In the genomic region with DNA sequence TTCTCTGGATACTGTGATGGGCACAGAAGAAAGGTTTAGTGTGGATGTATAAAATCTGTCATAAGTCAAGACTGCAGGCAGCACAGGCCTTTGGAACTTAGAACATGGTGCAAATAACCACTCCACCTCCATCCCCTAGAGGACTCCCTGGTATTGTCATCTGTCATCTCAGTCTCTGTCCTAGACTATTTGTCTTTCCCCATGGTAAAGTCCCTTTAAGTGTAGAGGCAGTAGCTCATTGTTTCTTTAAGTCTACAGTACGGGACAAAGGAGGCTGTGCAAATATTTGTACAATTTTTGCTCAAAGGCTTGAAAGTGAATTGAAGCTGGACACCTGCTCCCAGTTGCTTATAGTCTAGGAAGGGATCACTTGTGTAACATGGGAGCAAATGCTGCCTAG, we compare ENCODE assay signal across 1 cellular context.
TF ChIP-seq lines count a peak whose summit lies in the region.

No MANE protein-coding gene starts in this region.

TF ChIP-seq in SK-N-SH, 30 proteins besides CTCF, POLR2A, EP300 and RAD21 (continued from another document):
- TF ChIP-seq, protein P1, sequence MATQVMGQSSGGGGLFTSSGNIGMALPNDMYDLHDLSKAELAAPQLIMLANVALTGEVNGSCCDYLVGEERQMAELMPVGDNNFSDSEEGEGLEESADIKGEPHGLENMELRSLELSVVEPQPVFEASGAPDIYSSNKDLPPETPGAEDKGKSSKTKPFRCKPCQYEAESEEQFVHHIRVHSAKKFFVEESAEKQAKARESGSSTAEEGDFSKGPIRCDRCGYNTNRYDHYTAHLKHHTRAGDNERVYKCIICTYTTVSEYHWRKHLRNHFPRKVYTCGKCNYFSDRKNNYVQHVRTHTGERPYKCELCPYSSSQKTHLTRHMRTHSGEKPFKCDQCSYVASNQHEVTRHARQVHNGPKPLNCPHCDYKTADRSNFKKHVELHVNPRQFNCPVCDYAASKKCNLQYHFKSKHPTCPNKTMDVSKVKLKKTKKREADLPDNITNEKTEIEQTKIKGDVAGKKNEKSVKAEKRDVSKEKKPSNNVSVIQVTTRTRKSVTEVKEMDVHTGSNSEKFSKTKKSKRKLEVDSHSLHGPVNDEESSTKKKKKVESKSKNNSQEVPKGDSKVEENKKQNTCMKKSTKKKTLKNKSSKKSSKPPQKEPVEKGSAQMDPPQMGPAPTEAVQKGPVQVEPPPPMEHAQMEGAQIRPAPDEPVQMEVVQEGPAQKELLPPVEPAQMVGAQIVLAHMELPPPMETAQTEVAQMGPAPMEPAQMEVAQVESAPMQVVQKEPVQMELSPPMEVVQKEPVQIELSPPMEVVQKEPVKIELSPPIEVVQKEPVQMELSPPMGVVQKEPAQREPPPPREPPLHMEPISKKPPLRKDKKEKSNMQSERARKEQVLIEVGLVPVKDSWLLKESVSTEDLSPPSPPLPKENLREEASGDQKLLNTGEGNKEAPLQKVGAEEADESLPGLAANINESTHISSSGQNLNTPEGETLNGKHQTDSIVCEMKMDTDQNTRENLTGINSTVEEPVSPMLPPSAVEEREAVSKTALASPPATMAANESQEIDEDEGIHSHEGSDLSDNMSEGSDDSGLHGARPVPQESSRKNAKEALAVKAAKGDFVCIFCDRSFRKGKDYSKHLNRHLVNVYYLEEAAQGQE (IDR thresholded peaks at IDR 0.05; ENCODE audit: low read depth, low read length): no peak
- TF ChIP-seq RFX5 (IDR thresholded peaks at IDR 0.05; ENCODE audit: low read length) (no peak), TAF1 (IDR thresholded peaks at IDR 0.05; ENCODE audit: borderline replicate concordance, low read depth, low read length) (no peak), ZBTB33 (IDR thresholded peaks at IDR 0.05; ENCODE audit: borderline replicate concordance, low read depth) (no peak), MEF2A (IDR thresholded peaks at IDR 0.05; ENCODE audit: borderline replicate concordance, low read depth) (no peak), PBX3 (IDR thresholded peaks at IDR 0.05) (no peak), NFIC (IDR thresholded peaks at IDR 0.05; ENCODE audit: borderline replicate concordance) (no peak), EZH2phosphoT487 (IDR thresholded peaks at IDR 0.05; ENCODE audit: borderline replicate concordance, low read depth) (no peak)
- TF ChIP-seq, protein P2, sequence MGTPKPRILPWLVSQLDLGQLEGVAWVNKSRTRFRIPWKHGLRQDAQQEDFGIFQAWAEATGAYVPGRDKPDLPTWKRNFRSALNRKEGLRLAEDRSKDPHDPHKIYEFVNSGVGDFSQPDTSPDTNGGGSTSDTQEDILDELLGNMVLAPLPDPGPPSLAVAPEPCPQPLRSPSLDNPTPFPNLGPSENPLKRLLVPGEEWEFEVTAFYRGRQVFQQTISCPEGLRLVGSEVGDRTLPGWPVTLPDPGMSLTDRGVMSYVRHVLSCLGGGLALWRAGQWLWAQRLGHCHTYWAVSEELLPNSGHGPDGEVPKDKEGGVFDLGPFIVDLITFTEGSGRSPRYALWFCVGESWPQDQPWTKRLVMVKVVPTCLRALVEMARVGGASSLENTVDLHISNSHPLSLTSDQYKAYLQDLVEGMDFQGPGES (IDR thresholded peaks at IDR 0.05; ENCODE audit: low read depth, low read length): no peak
